In genomic region chr11:31131760-31132159, GRCh38 we compare ENCODE assay signal across 27 cellular contexts.
DNase-seq lines count a peak whose midpoint lies in the region; ATAC-seq, FAIRE-seq and TF ChIP-seq lines count a peak whose summit lies in the region.
"Had no signal": no experiment of that assay in that cellular context is flagged by ENCODE, and none has a peak within 500 bp of the region (broad histone marks: within the 10 kb centered on the region; RNA-seq: fewer than 3 reads in every experiment).

No MANE protein-coding gene starts in this region.

- in situ Hi-C loops in GM12878 (cut with MboI) = no loop called here

- TF ChIP-seq POLR2A in GM12878 (IDR thresholded peaks at IDR 0.05; ENCODE audit: low read depth, low read length) = no peak
- TF ChIP-seq POLR2A in endothelial cell of umbilical vein (IDR thresholded peaks at IDR 0.05; ENCODE audit: low read depth, low read length) = no peak

- peak; percentile 34 for ATAC-seq in GM12878

- no peaks in the 10 kb centered on the region for H3K9me1 ChIP-seq in endothelial cell of umbilical vein (replicated peaks; ENCODE audit: control insufficient read depth, extremely low read depth, insufficient read depth, low read length)

- no peak for FAIRE-seq in GM12878 (lab: Jason Lieb, UNC)
- FAIRE-seq in endothelial cell of umbilical vein (lab: Jason Lieb, UNC) = no peak
- FAIRE-seq: A204.1, GM12891, GM19239 had no signal

- no peak overlapping the region for H3K4me2 ChIP-seq in GM12878 (ENCODE audit: control insufficient read depth, insufficient read depth)
- H3K4me2 ChIP-seq in endothelial cell of umbilical vein (ENCODE audit: insufficient read depth, low read length) = no peak overlapping the region
- no peak overlapping the region for H3K4me2 ChIP-seq in osteoblast (ENCODE audit: insufficient read depth, low read length)
- H3K4me2 ChIP-seq: BLaER1 had no signal

- DNase-seq in GM12878 (ENCODE audit: low read depth, low spot score) = no peak
- no peak for DNase-seq in endothelial cell of umbilical vein (ENCODE audit: low read depth, low spot score)
- DNase-seq in neural crest cell (ENCODE audit: low read depth, low spot score) = no peak
- DNase-seq in retina = peak; percentile 84
- DNase-seq in NCI-H2107 (lab: John Stamatoyannopoulos, UW) = no peak
- DNase-seq in osteoblast (ENCODE audit: insufficient read length, low spot score, missing footprints) = no peak
- no peak for DNase-seq in chondrocyte (ENCODE audit: low spot score)
- DNase-seq: 8988T; ACHN; BE2C; C1 segment of cervical spinal cord; CD4-positive, alpha-beta memory T cell; CD4-positive, CD25-positive, alpha-beta regulatory T cell; CD8-positive, alpha-beta memory T cell; COR-L47; DMS 273 treated with DMSO at 0.1 percent for 48 hours; DMS153; DMS53; DMS79; DND-41; EL; GDM1 had no signal

- 42% methylated on average over 1 of the region's 1 CpG for WGBS in GM12878 (ENCODE audit: insufficient coverage, insufficient replicate concordance, low lambda C conversion rate, missing lambda C conversion rate)

- peaks cover 38% of the 10 kb centered on the region for H3K4me1 Mint-ChIP-seq in neural crest cell
- H3K4me1 Mint-ChIP-seq in chondrocyte (ENCODE audit: low read depth) = no peaks in the 10 kb centered on the region
- H3K4me1 Mint-ChIP-seq: CD14-positive monocyte; CD4-positive, alpha-beta memory T cell; CD4-positive, CD25-positive, alpha-beta regulatory T cell; CD8-positive, alpha-beta memory T cell had no signal

- no peak for TF ChIP-seq CTCF in GM12878 (IDR thresholded peaks at IDR 0.05 in 2 of 3, conservative IDR thresholded peaks at IDR 0.05 in 1 of 3; ENCODE audit: control insufficient read depth in 2 of 3, extremely low read depth in 1 of 3, insufficient read depth in 1 of 3, low read depth in 3 of 3, low read length in 3 of 3)
- no peak for TF ChIP-seq CTCF in endothelial cell of umbilical vein (IDR thresholded peaks at IDR 0.05; ENCODE audit: extremely low read depth in 1 of 2, insufficient read depth in 1 of 2, low read depth in 1 of 2, low read length in 2 of 2)
- no peak for TF ChIP-seq CTCF in neural crest cell (conservative IDR thresholded peaks at IDR 0.05)
- no peak for TF ChIP-seq CTCF in osteoblast (IDR thresholded peaks at IDR 0.05; ENCODE audit: extremely low read depth, low read depth, low read length)
- no peak for TF ChIP-seq CTCF in chondrocyte (IDR thresholded peaks at IDR 0.05)

- TF ChIP-seq EP300 in GM12878 (IDR thresholded peaks at IDR 0.05; ENCODE audit: borderline replicate concordance in 1 of 2, control insufficient read depth in 1 of 2, low read depth in 2 of 2, low read length in 2 of 2) = no peak

- RAD21 ChIA-PET in GM12878 (lab: Charles Lee; ENCODE audit: unreplicated experiment) = no interaction called here

- H3K4me1 ChIP-seq in GM12878 (ENCODE audit: control insufficient read depth, insufficient read depth, low read length) (no peaks in the 10 kb centered on the region), endothelial cell of umbilical vein (ENCODE audit: control insufficient read depth, extremely low read depth, insufficient read depth, low read length) (no peaks in the 10 kb centered on the region), osteoblast (ENCODE audit: insufficient read depth, low read length) (no peaks in the 10 kb centered on the region)
- H3K4me1 ChIP-seq: BE2C, BLaER1 had no signal

- H3K79me2 ChIP-seq in GM12878 (ENCODE audit: control insufficient read depth, insufficient read depth, low read length) = no peaks in the 10 kb centered on the region
- no peaks in the 10 kb centered on the region for H3K79me2 ChIP-seq in endothelial cell of umbilical vein (ENCODE audit: control insufficient read depth, insufficient read depth, low read length)
- H3K79me2 ChIP-seq in osteoblast (ENCODE audit: insufficient read depth, low read length) = no peaks in the 10 kb centered on the region

- dilution Hi-C loops in endothelial cell of umbilical vein (cut with MboI; ENCODE audit: extremely low pct_ligation_motif_present, low sequenced_read_pairs) = no loop called here

- H3K9me3 Mint-ChIP-seq in neural crest cell (peaks cover 7% of the 10 kb centered on the region), chondrocyte (ENCODE audit: low read depth) (no peaks in the 10 kb centered on the region)
- H3K9me3 Mint-ChIP-seq: CD4-positive, alpha-beta memory T cell had no signal

- H4K20me1 ChIP-seq in GM12878 (ENCODE audit: control insufficient read depth, insufficient read depth) (no peaks in the 10 kb centered on the region), endothelial cell of umbilical vein (replicated peaks; ENCODE audit: control insufficient read depth, extremely low read depth, insufficient read depth, low read length) (no peaks in the 10 kb centered on the region), osteoblast (ENCODE audit: insufficient read depth, low read length) (no peaks in the 10 kb centered on the region)
- H4K20me1 ChIP-seq: BLaER1 had no signal

- POLR2A ChIA-PET in GM12878 (lab: Charles Lee) = no interaction called here
- POLR2A ChIA-PET in endothelial cell of umbilical vein (lab: Charles Lee) = no interaction called here

- H3K27ac Mint-ChIP-seq in neural crest cell (ENCODE audit: unreplicated experiment) (no peak overlapping the region), chondrocyte (ENCODE audit: unreplicated experiment) (no peak overlapping the region)
- H3K27ac Mint-ChIP-seq: CD14-positive monocyte; CD4-positive, alpha-beta memory T cell; CD4-positive, CD25-positive, alpha-beta regulatory T cell; CD8-positive, alpha-beta memory T cell had no signal

- H3K9me3 ChIP-seq in GM12878 (replicated peaks; ENCODE audit: control insufficient read depth, insufficient read depth, low read length) (no peaks in the 10 kb centered on the region), endothelial cell of umbilical vein (replicated peaks; ENCODE audit: control insufficient read depth, insufficient read depth, low read length) (no peaks in the 10 kb centered on the region), osteoblast (ENCODE audit: low read depth, low read length) (no peaks in the 10 kb centered on the region)
- H3K9me3 ChIP-seq: BE2C, BLaER1 had no signal

- H3K27me3 ChIP-seq in GM12878 (replicated peaks in 1 of 2; ENCODE audit: control insufficient read depth in 2 of 2, insufficient read depth in 2 of 2, low read length in 1 of 2) = no peaks in the 10 kb centered on the region
- no peaks in the 10 kb centered on the region for H3K27me3 ChIP-seq in endothelial cell of umbilical vein (ENCODE audit: control insufficient read depth in 2 of 2, insufficient read depth in 2 of 2, low read length in 2 of 2)
- no peaks in the 10 kb centered on the region for H3K27me3 ChIP-seq in osteoblast (ENCODE audit: insufficient read depth, low read length)
- H3K27me3 ChIP-seq: BE2C, BLaER1 had no signal

- no peak overlapping the region for H2AFZ ChIP-seq in GM12878 (ENCODE audit: control insufficient read depth, low read depth, low read length)
- H2AFZ ChIP-seq in endothelial cell of umbilical vein (ENCODE audit: low read depth, low read length) = no peak overlapping the region
- H2AFZ ChIP-seq in osteoblast (ENCODE audit: low read length) = no peak overlapping the region

- H3K36me3 Mint-ChIP-seq in neural crest cell (ENCODE audit: low read depth) (peaks cover 3% of the 10 kb centered on the region), chondrocyte (ENCODE audit: low read depth) (no peaks in the 10 kb centered on the region)
- H3K36me3 Mint-ChIP-seq: CD14-positive monocyte; CD4-positive, alpha-beta memory T cell; CD4-positive, CD25-positive, alpha-beta regulatory T cell; CD8-positive, alpha-beta memory T cell had no signal

- TF ChIP-seq RAD21 in GM12878 (IDR thresholded peaks at IDR 0.05; ENCODE audit: insufficient read depth, low read depth, low read length) = no peak

- H3K4me3 ChIP-seq in GM12878 (no peak overlapping the region), endothelial cell of umbilical vein (replicated peaks in 1 of 3; ENCODE audit: insufficient read depth in 1 of 3, low read depth in 1 of 3, low read length in 3 of 3) (no peak overlapping the region), osteoblast (ENCODE audit: insufficient read depth, low read length) (no peak overlapping the region)
- H3K4me3 ChIP-seq: BLaER1 had no signal

- H3K27ac ChIP-seq in GM12878 (ENCODE audit: control insufficient read depth, insufficient read depth) (no peak overlapping the region), endothelial cell of umbilical vein (ENCODE audit: insufficient read depth, low read depth, low read length) (no peak overlapping the region), osteoblast (ENCODE audit: low read depth, low read length) (no peak overlapping the region)
- H3K27ac ChIP-seq: BLaER1 had no signal

- CTCF ChIA-PET in GM12878 (lab: Yijun Ruan, JAX) (no interaction called here), endothelial cell of umbilical vein (lab: Charles Lee) (no interaction called here)

- intact Hi-C loops in GM12878 (cut with micrococcal nuclease; ENCODE audit: unreplicated experiment) (no loop called here), endothelial cell of umbilical vein (cut with micrococcal nuclease) (no loop called here)

- H3K27me3 Mint-ChIP-seq in neural crest cell (ENCODE audit: low read depth) (no peaks in the 10 kb centered on the region), chondrocyte (ENCODE audit: low read depth) (peaks cover 6% of the 10 kb centered on the region)
- H3K27me3 Mint-ChIP-seq: CD4-positive, CD25-positive, alpha-beta regulatory T cell; CD8-positive, alpha-beta memory T cell had no signal

- SMC1A ChIA-PET in GM12878 (lab: Charles Lee; ENCODE audit: uncharacterized antibody, unreplicated experiment) = no interaction called here

- H3K9ac ChIP-seq in GM12878 (ENCODE audit: control insufficient read depth, insufficient read depth, low read length) = no peak overlapping the region
- no peak overlapping the region for H3K9ac ChIP-seq in endothelial cell of umbilical vein (replicated peaks; ENCODE audit: extremely low read depth, insufficient read depth, low read length)
- H3K9ac ChIP-seq: BLaER1 had no signal

- H3K4me3 Mint-ChIP-seq in neural crest cell (peak overlapping the region; percentile 14), chondrocyte (ENCODE audit: unreplicated experiment) (no peak overlapping the region)
- H3K4me3 Mint-ChIP-seq: CD14-positive monocyte; CD4-positive, alpha-beta memory T cell; CD4-positive, CD25-positive, alpha-beta regulatory T cell; CD8-positive, alpha-beta memory T cell had no signal

- H3K36me3 ChIP-seq in GM12878 (ENCODE audit: control insufficient read depth in 2 of 2, insufficient read depth in 2 of 2, low read length in 1 of 2) = no peaks in the 10 kb centered on the region
- H3K36me3 ChIP-seq in endothelial cell of umbilical vein (ENCODE audit: control insufficient read depth in 2 of 2, extremely low read depth in 1 of 2, insufficient read depth in 2 of 2, low read length in 2 of 2) = no peaks in the 10 kb centered on the region
- no peaks in the 10 kb centered on the region for H3K36me3 ChIP-seq in osteoblast (ENCODE audit: insufficient read depth, low read length)
- H3K36me3 ChIP-seq: BE2C, BLaER1 had no signal

- BruUV-seq in GM12878 (replicated peaks; lab: Mats Ljungman, UMichigan) (no TSS peak), endothelial cell of umbilical vein (replicated peaks; lab: Mats Ljungman, UMichigan) (no TSS peak)

TF ChIP-seq in GM12878, 131 proteins besides CTCF, POLR2A, EP300 and RAD21 (continues in another document):
- TF ChIP-seq ASH2L (IDR thresholded peaks at IDR 0.05; ENCODE audit: borderline replicate concordance, low read depth) = no peak

TF ChIP-seq in endothelial cell of umbilical vein, 7 proteins besides CTCF, POLR2A, EP300 and RAD21 (continues in another document):
- TF ChIP-seq MYC (IDR thresholded peaks at IDR 0.05; ENCODE audit: low read depth, low read length) = no peak
